ENCODE assay signal across 17 cellular contexts in the genomic region with DNA sequence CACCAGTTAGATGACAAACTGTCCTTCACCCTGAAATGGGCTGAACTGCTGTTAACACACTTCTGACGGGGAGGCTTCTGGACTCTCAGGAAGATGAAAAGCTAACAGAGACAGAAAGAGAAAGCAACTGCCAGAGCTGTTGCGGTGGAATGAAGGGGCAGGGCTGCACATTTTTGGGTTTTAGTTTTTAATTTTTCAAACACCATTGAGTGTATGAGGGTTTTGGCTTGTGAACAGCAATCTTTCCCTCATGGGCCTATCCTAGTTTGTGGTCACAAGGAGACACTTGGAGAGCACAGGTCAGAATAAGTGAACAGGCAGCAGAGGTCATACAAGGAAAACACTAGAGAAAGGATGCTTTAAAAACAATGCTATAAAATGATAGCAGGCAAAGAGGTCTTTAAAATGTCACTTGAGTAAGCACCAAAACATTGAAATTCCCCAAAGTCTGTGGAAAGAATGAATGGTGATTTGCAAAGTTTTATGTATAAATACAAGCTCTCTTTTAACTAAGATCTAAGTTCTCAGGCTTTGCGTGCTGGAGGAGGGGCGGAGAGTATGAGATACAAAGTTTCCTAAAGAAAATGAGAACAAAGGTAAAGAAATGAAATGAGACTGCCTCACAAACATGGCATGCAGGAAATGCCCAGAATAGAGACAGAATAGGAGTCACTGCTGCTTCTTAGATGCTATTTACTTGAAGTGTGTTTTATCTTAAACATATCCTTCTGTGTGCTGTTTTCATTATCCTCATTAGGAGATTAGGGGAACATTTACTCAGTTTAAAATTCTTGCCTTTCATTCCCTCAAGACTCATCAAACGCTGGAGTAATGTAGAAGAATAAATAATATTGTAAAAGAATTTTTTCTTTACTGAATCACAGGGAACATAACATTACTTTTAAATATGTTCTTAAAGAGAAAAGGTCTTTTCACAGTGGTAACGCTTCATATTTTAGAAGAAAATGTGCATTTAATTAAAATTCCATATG.
DNase-seq lines count a peak whose midpoint lies in the region; ATAC-seq and TF ChIP-seq lines count a peak whose summit lies in the region.
"Had no signal": no experiment of that assay in that cellular context is flagged by ENCODE, and none has a peak within 500 bp of the region (broad histone marks: within the 10 kb centered on the region; RNA-seq: fewer than 3 reads in every experiment).

No MANE protein-coding gene starts in this region.

- no peak overlapping the region for H2BK5ac ChIP-seq in neuronal stem cell (ENCODE audit: low read length)

- no peak overlapping the region for H3K23ac ChIP-seq in neuronal stem cell (ENCODE audit: low read depth, low read length, poor library complexity)

- H4K91ac ChIP-seq in neuronal stem cell (ENCODE audit: low read depth, low read length, poor library complexity), result no peak overlapping the region

- H3K27ac ChIP-seq in OCI-LY1 (ENCODE audit: low read depth, low read length, poor library complexity, severe bottlenecking) (no peak overlapping the region), neuronal stem cell (replicated peaks; ENCODE audit: low read length) (peak overlapping the region; percentile 2)
- H3K27ac ChIP-seq: breast epithelium, ovary, tibial artery had no signal

- H3K9me2 ChIP-seq in OCI-LY1 (ENCODE audit: low read depth, low read length), result no peaks in the 10 kb centered on the region

- 0 out of 2 replicates have a peak overlapping the region, but pooled peaks have one; percentile 8 for H3K4me2 ChIP-seq in OCI-LY1 (ENCODE audit: low read length)
- no peak overlapping the region for H3K4me2 ChIP-seq in neuronal stem cell (ENCODE audit: insufficient read depth, low read length, poor library complexity, severe bottlenecking)

- H2AFZ ChIP-seq in OCI-LY1 (ENCODE audit: low read length) (no peak overlapping the region), neuronal stem cell (ENCODE audit: low read length) (peak overlapping the region; percentile 79)

- H3K9me3 ChIP-seq in OCI-LY1 (ENCODE audit: low read length) (no peaks in the 10 kb centered on the region), neuronal stem cell (replicated peaks in 1 of 2; ENCODE audit: control insufficient read depth in 2 of 2, insufficient read depth in 1 of 2, low read depth in 1 of 2, low read length in 2 of 2) (no peaks in the 10 kb centered on the region)
- H3K9me3 ChIP-seq: ovary, tibial artery had no signal

- peaks cover 4% of the 10 kb centered on the region for H3K4me1 ChIP-seq in OCI-LY1 (ENCODE audit: insufficient read depth, low read length, severe bottlenecking)
- H3K4me1 ChIP-seq in neuronal stem cell (ENCODE audit: control insufficient read depth in 2 of 2, insufficient read depth in 1 of 2, low read depth in 1 of 2, low read length in 2 of 2), result peaks cover 19 to 23% of the 10 kb centered on the region in 2 donors
- H3K4me1 ChIP-seq: breast epithelium, tibial artery had no signal

- no peak overlapping the region for H4K8ac ChIP-seq in neuronal stem cell (ENCODE audit: low read depth, low read length)

- no CpG with 5 or more reads among the region's 6 CpGs for WGBS in neuronal stem cell (ENCODE audit: extremely low coverage in 2 of 2, insufficient read length in 2 of 2, insufficient replicate concordance in 1 of 2), 2 donors

- no peak overlapping the region for H3K18ac ChIP-seq in neuronal stem cell (ENCODE audit: low read length)

- no peaks in the 10 kb centered on the region for H3K79me2 ChIP-seq in OCI-LY1 (ENCODE audit: insufficient read depth, low read length)

- ATAC-seq in stimulated activated naive CD8-positive, alpha-beta T cell treated with anti-CD3 and anti-CD28 coated beads, Interleukin-15, Interleukin-2, amounts not matched to agents 100 U/mL and 50 U/mL, for 24 hours, result no peak
- ATAC-seq: left lobe of liver, Right ventricle myocardium inferior had no signal

- no peaks in the 10 kb centered on the region for H3K79me1 ChIP-seq in neuronal stem cell (ENCODE audit: low read depth, low read length)

- TF ChIP-seq CTCF in AG10803 (conservative IDR thresholded peaks at IDR 0.05; ENCODE audit: low read length) (no peak), OCI-LY1 (IDR thresholded peaks at IDR 0.05; ENCODE audit: low read length) (no peak)

- no peak overlapping the region for H2BK12ac ChIP-seq in neuronal stem cell (ENCODE audit: low read length)

- H3K27me3 ChIP-seq in OCI-LY1 (ENCODE audit: insufficient read depth, low read length), result no peaks in the 10 kb centered on the region
- no peaks in the 10 kb centered on the region for H3K27me3 ChIP-seq in neuronal stem cell (ENCODE audit: control insufficient read depth in 3 of 3, insufficient read depth in 3 of 3, low read depth in 1 of 3, low read length in 3 of 3)
- H3K27me3 ChIP-seq: breast epithelium, ovary, tibial artery had no signal

- no peak overlapping the region for H3K4ac ChIP-seq in neuronal stem cell (ENCODE audit: low read length)

- DNase-seq in AG10803 (ENCODE audit: low read depth) (peak; percentile 94), fibroblast of peridontal ligament (ENCODE audit: extremely low read depth) (peak; percentile 56), neuronal stem cell (ENCODE audit: low spot score) (no peak), inferior parietal cortex (ENCODE audit: extremely low spot score) (no peak), NCI-H2107 treated with DMSO at 0.1 percent for 48 hours (lab: John Stamatoyannopoulos, UW; ENCODE audit: unreplicated experiment) (no peak), kidney glomerular epithelial cell (lab: John Stamatoyannopoulos, UW) (no peak)
- no peak for DNase-seq in stimulated activated naive CD8-positive, alpha-beta T cell treated with anti-CD3 and anti-CD28 coated beads, Interleukin-15, Interleukin-2, amounts not matched to agents 100 U/mL and 50 U/mL, for 24 hours
- DNase-seq: activated CD4-positive, alpha-beta memory T cell treated with anti-CD3 and anti-CD28 coated beads, Interleukin-2, amount 10 ng/mL, durations not matched to agents 7 days and 5 days; activated gamma-delta T cell treated with Interleukin-2 at 50 U/mL for 16 hours; NCI-H1417 treated with DMSO at 0.1 percent for 48 hours; NCI-H526; ovary; tibial artery had no signal

- H4K20me1 ChIP-seq in OCI-LY1 (ENCODE audit: insufficient read depth, low read length), result no peaks in the 10 kb centered on the region

- H2AK5ac ChIP-seq in neuronal stem cell (ENCODE audit: low read depth, low read length), result no peak overlapping the region

- no peak overlapping the region for H3K14ac ChIP-seq in neuronal stem cell (ENCODE audit: low read length)

- H3K36me3 ChIP-seq in OCI-LY1 (ENCODE audit: insufficient read depth, low read length) (no peaks in the 10 kb centered on the region), neuronal stem cell (replicated peaks in 1 of 2; ENCODE audit: control insufficient read depth in 2 of 2, insufficient read depth in 2 of 2, low read length in 2 of 2) (no peaks in the 10 kb centered on the region)
- H3K36me3 ChIP-seq: breast epithelium, ovary, tibial artery had no signal

- no peak overlapping the region for H2BK120ac ChIP-seq in neuronal stem cell (ENCODE audit: low read depth, low read length)

- H3F3A ChIP-seq in OCI-LY1 (ENCODE audit: insufficient read depth, low read length), result no peaks in the 10 kb centered on the region

- H3K4me3 ChIP-seq in AG10803 (ENCODE audit: low read length) (peak overlapping the region; percentile 29), OCI-LY1 (ENCODE audit: low read depth, low read length, poor library complexity, severe bottlenecking) (no peak overlapping the region), neuronal stem cell (ENCODE audit: low read length in 2 of 2) (no peak overlapping the region)
- H3K4me3 ChIP-seq: breast epithelium, ovary, tibial artery had no signal

- H2BK15ac ChIP-seq in neuronal stem cell (ENCODE audit: low read length), result no peak overlapping the region

- no peak overlapping the region for H3K9ac ChIP-seq in OCI-LY1 (ENCODE audit: low read length)
- no peak overlapping the region for H3K9ac ChIP-seq in neuronal stem cell (ENCODE audit: low read depth, low read length, poor library complexity)

Comparison
In these comparisons a context has a peak if more than half of its experiments do, and no peak if none do; other contexts are left out.
1. DNase-seq: peak in AG10803 (single experiment) and fibroblast of peridontal ligament (single experiment); none in neuronal stem cell (single experiment), stimulated activated naive CD8-positive, alpha-beta T cell treated with anti-CD3 and anti-CD28 coated beads, Interleukin-15, Interleukin-2, amounts not matched to agents 100 U/mL and 50 U/mL, for 24 hours (single experiment), inferior parietal cortex (single experiment), NCI-H2107 treated with DMSO at 0.1 percent for 48 hours (single experiment) and kidney glomerular epithelial cell (single experiment).